ENCODE assay signal across 8 cellular contexts in the genomic region with DNA sequence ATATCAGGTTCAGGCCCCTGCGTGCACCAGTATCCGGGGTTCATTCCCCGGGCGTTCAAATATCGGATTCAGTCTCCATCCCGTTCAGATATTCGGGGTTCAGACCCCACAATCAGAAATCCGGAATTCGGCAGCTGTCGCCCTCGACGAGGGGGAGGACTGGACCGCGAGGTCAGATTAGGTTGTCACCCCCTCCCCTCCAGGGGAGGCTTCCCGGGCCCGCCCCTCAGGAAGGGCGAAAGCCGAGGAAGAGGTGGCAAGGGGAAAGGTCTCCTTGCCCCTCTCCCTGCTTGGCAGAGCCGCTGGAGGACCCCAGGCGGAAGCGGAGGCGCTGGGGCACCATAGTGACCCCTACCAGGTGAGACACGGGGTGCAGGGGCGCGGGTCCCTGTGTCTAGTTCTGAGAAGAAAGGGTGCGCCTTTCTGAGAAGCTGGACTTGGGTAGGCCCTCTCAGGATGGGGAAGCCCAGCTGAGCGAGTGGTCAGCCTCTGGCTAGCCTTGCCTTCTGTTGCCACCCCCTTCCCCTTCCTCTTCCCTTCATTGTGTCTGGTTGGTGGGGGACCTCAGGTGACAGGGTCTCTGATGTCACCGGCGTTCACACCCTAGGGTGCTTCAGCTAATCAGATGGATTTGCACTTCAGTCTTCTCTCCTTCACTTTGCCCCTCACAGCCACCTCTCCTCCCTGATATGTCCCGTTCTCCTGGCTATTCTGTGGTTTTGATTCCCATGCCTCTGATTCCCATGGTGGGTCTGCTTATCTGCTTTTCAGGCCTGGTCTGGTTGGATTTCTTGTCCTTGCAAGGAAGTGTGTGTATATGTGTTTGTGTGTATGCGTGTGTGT.
DNase-seq lines count a peak whose midpoint lies in the region; ATAC-seq and TF ChIP-seq lines count a peak whose summit lies in the region.

No MANE protein-coding gene starts in this region.

- no peak for TF ChIP-seq POLR2A in NB4 (IDR thresholded peaks at IDR 0.05; ENCODE audit: extremely low read depth, insufficient read length)

- H3K4me1 ChIP-seq in stomach smooth muscle (ENCODE audit: control insufficient read depth, insufficient read depth, low read length): peaks cover 36% of the 10 kb centered on the region

- H3K27ac ChIP-seq in stomach smooth muscle (ENCODE audit: low read length): peak overlapping the region; percentile 85

- peak overlapping the region; percentile 93 to 97 for H3K9ac ChIP-seq in stomach smooth muscle (ENCODE audit: low read length in 2 of 2)

- no peak for ATAC-seq in GM18520 (IDR thresholded peaks at IDR 0.05; ENCODE audit: unreplicated experiment)

- peaks cover 24 to 26% of the 10 kb centered on the region in 2 donors for H3K36me3 ChIP-seq in stomach smooth muscle (ENCODE audit: control insufficient read depth in 2 of 2, insufficient read depth in 2 of 2, low read length in 2 of 2)

- H3K9me3 ChIP-seq in stomach smooth muscle (ENCODE audit: control insufficient read depth in 2 of 2, low read length in 2 of 2): no peaks in the 10 kb centered on the region

- H3K4me3 ChIP-seq in GM12864 (ENCODE audit: low read depth, low read length) (peak overlapping the region; percentile 97), NB4 (ENCODE audit: low read depth, low read length) (peak overlapping the region; percentile 87), cardiac fibroblast (replicated peaks in 1 of 2; ENCODE audit: low read depth in 2 of 2, low read length in 2 of 2) (peak overlapping the region; percentile 92 to 95), stomach smooth muscle (ENCODE audit: low read length in 2 of 2) (peak overlapping the region; percentile 89 to 93)

- TF ChIP-seq CTCF in GM12864 (IDR thresholded peaks at IDR 0.05; ENCODE audit: low read depth, low read length, missing control alignments) (peak; percentile 8), NB4 (IDR thresholded peaks at IDR 0.05; ENCODE audit: low read depth, low read length) (no peak), cardiac fibroblast (IDR thresholded peaks at IDR 0.05; ENCODE audit: low read depth, low read length) (no peak)

- DNase-seq in GM12864 (ENCODE audit: low read depth): no peak
- DNase-seq in NB4 (ENCODE audit: low read depth): peak; percentile 49
- DNase-seq in cardiac fibroblast (ENCODE audit: low read depth in 2 of 2): peak; percentile 30 to 34
- peak; percentile 39 for DNase-seq in left kidney (ENCODE audit: low read depth, low spot score)
- no peak for DNase-seq in NCI-H226
- no peak for DNase-seq in SHP77 (lab: John Stamatoyannopoulos, UW)

- H3K27me3 ChIP-seq in stomach smooth muscle (ENCODE audit: control insufficient read depth in 1 of 2, insufficient read depth in 2 of 2, low read length in 2 of 2): no peaks in the 10 kb centered on the region

Comparison
In these comparisons a context has a peak if more than half of its experiments do, and no peak if none do; other contexts are left out.
1. DNase-seq: peak in NB4 (single experiment), cardiac fibroblast (2 of 2) and left kidney (single experiment); none in GM12864 (single experiment), NCI-H226 (single experiment) and SHP77 (0 of 2).
2. Peak in every context shown above with its lines, with median percentiles within 50 percentile points of each other: H3K4me3 ChIP-seq.